Comparison of ENCODE assay signal across 8 cellular contexts in genomic region chr7:102236592-102237287, GRCh38. TPM values are rescaled to one million over a fixed set of nuclear protein-coding genes. Genes with fewer than 3 reads are reported as not detected.
A peak's percentile ranks its signal among the peaks of the same experiment; 100 is the strongest.
DNase-seq lines count a peak whose midpoint lies in the region; ATAC-seq, FAIRE-seq and TF ChIP-seq lines count a peak whose summit lies in the region.

No MANE protein-coding gene starts in this region.

- H3K36me3 ChIP-seq in ovary: no peaks in the 10 kb centered on the region

- no peaks in the 10 kb centered on the region for H3K4me1 ChIP-seq in ovary (ENCODE audit: insufficient read depth)

- H3K4me3 Mint-ChIP-seq in activated T-helper 1 cell treated with anti-CD3 and anti-CD28 coated beads, Interleukin-12 subunit alpha, Interleukin-12 subunit beta, Interleukin-2, Interleukin-4 antibody, amounts not matched to agents 30 ng/mL and 10 ng/mL and 1 ng/mL, durations not matched to agents 14 hours and 24 hours and 36 hours: no peak overlapping the region

- H3K27ac Mint-ChIP-seq in activated T-helper 1 cell treated with anti-CD3 and anti-CD28 coated beads, Interleukin-12 subunit alpha, Interleukin-12 subunit beta, Interleukin-2, Interleukin-4 antibody, amounts not matched to agents 30 ng/mL and 10 ng/mL and 1 ng/mL, durations not matched to agents 14 hours and 24 hours and 36 hours: no peak overlapping the region

- ATAC-seq in GM18909 (IDR thresholded peaks at IDR 0.05; ENCODE audit: poor library complexity, unreplicated experiment): no peak

- FAIRE-seq in D721Med (lab: Jason Lieb, UNC): no peak

- H3K9me3 ChIP-seq in ovary: no peaks in the 10 kb centered on the region

- TF ChIP-seq POLR2A in ovary (IDR thresholded peaks at IDR 0.05): no peak

- peak; percentile 80 for DNase-seq in D721Med (ENCODE audit: insufficient read length, low spot score)
- DNase-seq in HUDEP-2 (lab: John Stamatoyannopoulos, UW; ENCODE audit: unreplicated experiment in 76 of 76): peak in 46 of 76 experiments; percentile 3 to 57 (median 28)
- DNase-seq in OCI-M1 (lab: John Stamatoyannopoulos, UW): peak; percentile 61
- DNase-seq in activated T-helper 1 cell treated with anti-CD3 and anti-CD28 coated beads, Interleukin-12 subunit alpha, Interleukin-12 subunit beta, Interleukin-2, Interleukin-4 antibody, amounts not matched to agents 30 ng/mL and 10 ng/mL and 1 ng/mL, durations not matched to agents 14 hours and 24 hours and 36 hours (ENCODE audit: low spot score): peak; percentile 22
- peak; percentile 24 for DNase-seq in foreskin melanocyte
- DNase-seq in ovary: peak; percentile 58 to 78 (median 73)
- no peak for DNase-seq in KG1 (lab: John Stamatoyannopoulos, UW)

- intact Hi-C loops in activated T-helper 1 cell treated with anti-CD3 and anti-CD28 coated beads, Interleukin-12 subunit alpha, Interleukin-12 subunit beta, Interleukin-2, Interleukin-4 antibody, amounts not matched to agents 30 ng/mL and 10 ng/mL and 1 ng/mL, durations not matched to agents 14 hours and 24 hours and 36 hours (cut with micrococcal nuclease): loop anchor here (1.0 to 2.0 kb wide), 5 partner anchors 422 to 694 kb away; no protein-coding TSS in a partner anchor
- intact Hi-C loops in ovary (cut with DNase I): loop anchor here (2.0 to 10.0 kb wide), 4 partner anchors 419 to 549 kb away; partner anchors contain the start of gene CUX1 (in 3 of the 4)

- peak overlapping the region in 1 of 2 donors; percentile 25 for H3K27ac ChIP-seq in ovary

- no peaks in the 10 kb centered on the region for H3K9me3 Mint-ChIP-seq in activated T-helper 1 cell treated with anti-CD3 and anti-CD28 coated beads, Interleukin-12 subunit alpha, Interleukin-12 subunit beta, Interleukin-2, Interleukin-4 antibody, amounts not matched to agents 30 ng/mL and 10 ng/mL and 1 ng/mL, durations not matched to agents 14 hours and 24 hours and 36 hours

- H3K4me1 Mint-ChIP-seq in activated T-helper 1 cell treated with anti-CD3 and anti-CD28 coated beads, Interleukin-12 subunit alpha, Interleukin-12 subunit beta, Interleukin-2, Interleukin-4 antibody, amounts not matched to agents 30 ng/mL and 10 ng/mL and 1 ng/mL, durations not matched to agents 14 hours and 24 hours and 36 hours (ENCODE audit: low read depth): no peaks in the 10 kb centered on the region

- no peaks in the 10 kb centered on the region for H3K36me3 Mint-ChIP-seq in activated T-helper 1 cell treated with anti-CD3 and anti-CD28 coated beads, Interleukin-12 subunit alpha, Interleukin-12 subunit beta, Interleukin-2, Interleukin-4 antibody, amounts not matched to agents 30 ng/mL and 10 ng/mL and 1 ng/mL, durations not matched to agents 14 hours and 24 hours and 36 hours (ENCODE audit: low read depth)

- no peak overlapping the region for H3K4me3 ChIP-seq in ovary

- WGBS in ovary, 3 donors: 22 to 25% (median 23%) methylated on average over 14 of the region's 14 CpGs

- no peaks in the 10 kb centered on the region for H3K27me3 Mint-ChIP-seq in activated T-helper 1 cell treated with anti-CD3 and anti-CD28 coated beads, Interleukin-12 subunit alpha, Interleukin-12 subunit beta, Interleukin-2, Interleukin-4 antibody, amounts not matched to agents 30 ng/mL and 10 ng/mL and 1 ng/mL, durations not matched to agents 14 hours and 24 hours and 36 hours (ENCODE audit: insufficient read depth)

- TF ChIP-seq EP300 in ovary (IDR thresholded peaks at IDR 0.05): no peak

- no peaks in the 10 kb centered on the region for H3K27me3 ChIP-seq in ovary

- TF ChIP-seq CTCF in D721Med (IDR thresholded peaks at IDR 0.05; ENCODE audit: insufficient read depth, missing control alignments) (peak; percentile 73), ovary (IDR thresholded peaks at IDR 0.05) (peak; percentile 76 to 81 (median 77))

RNA-seq across cellular contexts. Expression of gene SH2B2, which starts 49.9 kb away (rescaled TPM):
- 2.1 and 2.6 TPM in 2 replicates for total RNA-seq in activated T-helper 1 cell treated with anti-CD3 and anti-CD28 coated beads, Interleukin-12 subunit alpha, Interleukin-12 subunit beta, Interleukin-2, Interleukin-4 antibody, amounts not matched to agents 30 ng/mL and 10 ng/mL and 1 ng/mL, durations not matched to agents 14 hours and 24 hours and 36 hours
- total RNA-seq in ovary: 1 to 10 TPM; 3.9 to 8.9 (median 5.0) TPM
- polyA plus RNA-seq in ovary: 1 to 10 TPM; 1.4 to 2.0 TPM
